ENCODE assay signal across 9 cellular contexts in the genomic region with DNA sequence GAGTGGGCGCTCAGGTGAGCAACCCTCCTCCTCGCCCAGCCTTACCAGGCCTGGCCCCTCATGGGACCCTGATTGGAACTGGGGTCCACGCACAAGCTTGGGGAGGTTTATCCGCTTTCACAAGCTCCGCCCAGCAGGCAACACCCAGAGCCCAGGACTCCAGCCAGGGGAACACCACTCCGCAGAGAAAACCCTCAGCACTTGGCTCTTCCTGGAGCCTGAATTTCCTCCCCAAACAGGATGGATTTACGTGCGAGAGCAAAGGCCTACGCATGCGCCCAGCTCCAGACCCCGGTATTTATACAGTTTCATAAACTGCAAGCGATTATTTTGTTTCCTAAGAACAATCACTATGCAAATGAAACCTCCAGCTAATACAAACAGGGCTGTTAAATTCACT. TPM values are rescaled to one million over a fixed set of nuclear protein-coding genes. Genes with fewer than 3 reads are reported as not detected.
A peak's percentile ranks its signal among the peaks of the same experiment; 100 is the strongest.
DNase-seq lines count a peak whose midpoint lies in the region; ATAC-seq and TF ChIP-seq lines count a peak whose summit lies in the region.
"Had no signal": no experiment of that assay in that cellular context is flagged by ENCODE, and none has a peak within 500 bp of the region (broad histone marks: within the 10 kb centered on the region; RNA-seq: fewer than 3 reads in every experiment).

No MANE protein-coding gene starts in this region.

- H3K4me3 ChIP-seq in NT2/D1 (ENCODE audit: insufficient read length, low read depth) (no peak overlapping the region), esophagus squamous epithelium (peak overlapping the region in 1 of 4 donors; percentile 40), lung (no peak overlapping the region), spleen (no peak overlapping the region)
- H3K4me3 ChIP-seq in CD4-positive, alpha-beta memory T cell (ENCODE audit: low read length in 2 of 2), result no peak overlapping the region

- ATAC-seq in lung (ENCODE audit: insufficient read depth, low FRiP score), result no peak
- ATAC-seq: activated T-helper 17 cell treated with anti-CD3 and anti-CD28 coated beads, Interleukin-2, amount 50 U/mL, for 72 hours had no signal

- H3K4me3 Mint-ChIP-seq in CD4-positive, alpha-beta memory T cell, result no peak overlapping the region
- H3K4me3 Mint-ChIP-seq: activated T-helper 17 cell treated with anti-CD3 and anti-CD28 coated beads, Interleukin-2, amount 50 U/mL, for 72 hours had no signal

- H3K4me1 ChIP-seq in NT2/D1 (ENCODE audit: insufficient read depth, insufficient read length) (peaks cover 50% of the 10 kb centered on the region), esophagus squamous epithelium (peaks cover 20 to 81% (median 65%) of the 10 kb centered on the region in 3 donors), lung (ENCODE audit: control insufficient read depth in 2 of 2, insufficient read depth in 2 of 2, low read length in 2 of 2) (peaks cover 0 to 24% of the 10 kb centered on the region in 2 donors), spleen (peaks cover 11 to 66% (median 34%) of the 10 kb centered on the region in 6 donors)
- no peaks in the 10 kb centered on the region for H3K4me1 ChIP-seq in CD4-positive, alpha-beta memory T cell (ENCODE audit: insufficient read depth, low read length)

- CTCF ChIA-PET in CD4-positive, alpha-beta memory T cell (lab: Charles Lee; ENCODE audit: partially characterized antibody), result no interaction called here

- H3K4me1 Mint-ChIP-seq in CD4-positive, alpha-beta memory T cell, result no peaks in the 10 kb centered on the region
- H3K4me1 Mint-ChIP-seq: activated T-helper 17 cell treated with anti-CD3 and anti-CD28 coated beads, Interleukin-2, amount 50 U/mL, for 72 hours had no signal

- H3K9ac ChIP-seq in NT2/D1 (ENCODE audit: insufficient read length, low read depth), result peak overlapping the region; percentile 24

- no peak overlapping the region for H3K27ac Mint-ChIP-seq in CD4-positive, alpha-beta memory T cell
- H3K27ac Mint-ChIP-seq: activated T-helper 17 cell treated with anti-CD3 and anti-CD28 coated beads, Interleukin-2, amount 50 U/mL, for 72 hours had no signal

- H3K27me3 ChIP-seq in NT2/D1 (ENCODE audit: insufficient read depth, insufficient read length) (no peaks in the 10 kb centered on the region), esophagus squamous epithelium (peaks cover 0 to 12% (median 0%) of the 10 kb centered on the region in 4 donors), lung (ENCODE audit: control insufficient read depth, insufficient read depth) (no peaks in the 10 kb centered on the region), spleen (replicated peaks in 1 of 7) (peaks cover 0 to 25% (median 0%) of the 10 kb centered on the region in 7 donors)
- H3K27me3 ChIP-seq in CD4-positive, alpha-beta memory T cell (ENCODE audit: insufficient read depth, low read length), result no peaks in the 10 kb centered on the region

- peaks cover 15% of the 10 kb centered on the region for H3K36me3 ChIP-seq in NT2/D1 (ENCODE audit: insufficient read depth, insufficient read length, low read length)
- H3K36me3 ChIP-seq in esophagus squamous epithelium, result no peaks in the 10 kb centered on the region
- no peaks in the 10 kb centered on the region for H3K36me3 ChIP-seq in lung (ENCODE audit: control insufficient read depth in 2 of 2, insufficient read depth in 2 of 2, low read length in 2 of 2)
- no peaks in the 10 kb centered on the region for H3K36me3 ChIP-seq in spleen
- H3K36me3 ChIP-seq in CD4-positive, alpha-beta memory T cell (ENCODE audit: insufficient read depth, low read length), result no peaks in the 10 kb centered on the region

- POLR2A ChIA-PET in CD4-positive, alpha-beta memory T cell (lab: Charles Lee; ENCODE audit: partially characterized antibody), result no interaction called here

- TF ChIP-seq CTCF in esophagus squamous epithelium (IDR thresholded peaks at IDR 0.05), result no peak
- no peak for TF ChIP-seq CTCF in lung (IDR thresholded peaks at IDR 0.05; ENCODE audit: control extremely low read depth, extremely low read depth)
- TF ChIP-seq CTCF in spleen (IDR thresholded peaks at IDR 0.05 in 8 of 11, conservative IDR thresholded peaks at IDR 0.05 in 3 of 11), result no peak

- WGBS in esophagus squamous epithelium, 2 donors, result 64 to 80% methylated on average over 9 to 12 of the region's 12 CpGs
- 60 to 80% methylated on average over 12 of the region's 12 CpGs for WGBS in lung, 2 donors
- 66 to 83% (median 73%) methylated on average over 11 to 12 of the region's 12 CpGs for WGBS in spleen, 5 donors

- no peak for DNase-seq in NT2/D1 (ENCODE audit: low read depth, low spot score)
- DNase-seq in esophagus squamous epithelium (lab: John Stamatoyannopoulos, UW), result no peak
- no peak for DNase-seq in lung (ENCODE audit: low spot score)
- no peak for DNase-seq in spleen
- no peak for DNase-seq in NCI-H526 treated with DMSO at 0.1 percent for 48 hours (lab: John Stamatoyannopoulos, UW)
- no peak for DNase-seq in CD4-positive, alpha-beta memory T cell
- DNase-seq in KG1 (lab: John Stamatoyannopoulos, UW), result no peak
- no peak for DNase-seq in NCI-H69 (lab: John Stamatoyannopoulos, UW)

- TF ChIP-seq POLR2A in esophagus squamous epithelium (IDR thresholded peaks at IDR 0.05) (no peak), spleen (IDR thresholded peaks at IDR 0.05) (no peak)

- H3K9me3 ChIP-seq in NT2/D1 (ENCODE audit: insufficient read depth, low read length) (no peaks in the 10 kb centered on the region), esophagus squamous epithelium (no peaks in the 10 kb centered on the region), lung (ENCODE audit: control insufficient read depth in 2 of 2, insufficient read depth in 1 of 2, low read length in 1 of 2) (no peaks in the 10 kb centered on the region), spleen (no peaks in the 10 kb centered on the region)
- H3K9me3 ChIP-seq in CD4-positive, alpha-beta memory T cell (ENCODE audit: control insufficient read depth in 1 of 2, low read length in 2 of 2), result no peaks in the 10 kb centered on the region

- H3K9me3 Mint-ChIP-seq in CD4-positive, alpha-beta memory T cell, result no peaks in the 10 kb centered on the region
- H3K9me3 Mint-ChIP-seq: activated T-helper 17 cell treated with anti-CD3 and anti-CD28 coated beads, Interleukin-2, amount 50 U/mL, for 72 hours had no signal

- H3K27ac ChIP-seq in esophagus squamous epithelium (peak overlapping the region; percentile 75 to 95 (median 88)), lung (ENCODE audit: low read depth in 1 of 2, low read length in 1 of 2) (peak overlapping the region; percentile 27 to 56), spleen (peak overlapping the region in 7 of 8 donors; percentile 43 to 86 (median 73))
- no peak overlapping the region for H3K27ac ChIP-seq in CD4-positive, alpha-beta memory T cell (ENCODE audit: low read depth, low read length)

- intact Hi-C loops in esophagus squamous epithelium (cut with DNase I), result no loop called here
- intact Hi-C loops in spleen (cut with DNase I; ENCODE audit: low total_unique reads), result no loop called here
- intact Hi-C loops in CD4-positive, alpha-beta memory T cell (cut with micrococcal nuclease), result no loop called here

- H3K27me3 Mint-ChIP-seq in CD4-positive, alpha-beta memory T cell, result peaks cover 14 to 16% of the 10 kb centered on the region in 2 donors

- no peaks in the 10 kb centered on the region for H3K36me3 Mint-ChIP-seq in CD4-positive, alpha-beta memory T cell

RNA-seq across cellular contexts. Expression of gene ZNF423, which starts 22.9 kb away (rescaled TPM):
- total RNA-seq in esophagus squamous epithelium (1 to 10 TPM in 2 of 4 donors, under 1 TPM in 2; 0.72 to 5.9 (median 1.1) TPM), lung (10 to 100 TPM in 1 of 2 donors, 1 to 10 TPM in 1; 4.9 to 14.8 TPM), spleen (1 to 10 TPM; 3.5 to 7.0 (median 5.3) TPM)
- polyA plus RNA-seq in lung (1 to 10 TPM; 1.1 to 1.8 TPM), spleen (under 1 TPM; 0.36 to 0.96 (median 0.67) TPM)
- total RNA-seq in CD4-positive, alpha-beta memory T cell, result not detected
- not detected for polyA plus RNA-seq in CD4-positive, alpha-beta memory T cell
- total RNA-seq: activated T-helper 17 cell treated with anti-CD3 and anti-CD28 coated beads, Interleukin-2, amount 50 U/mL, for 72 hours had no signal
